Comparison of ENCODE assay signal across 1 cellular context in genomic region chr6:75243333-75244062, GRCh38.
TF ChIP-seq lines count a peak whose summit lies in the region.

Gene COX7A2 (minus strand): TSS chr6:75243801. CDS start chr6:75243734, 67 bp downstream.

TF ChIP-seq in K562, 482 proteins besides CTCF, POLR2A, EP300 and RAD21 (continued from another document and continues in another):
- TF ChIP-seq E2F1 (CRISPR knock-in tag; IDR thresholded peaks at IDR 0.05) (0 out of 2 replicates have a peak, but pooled peaks have one; percentile 17), ELF1 (tag; IDR thresholded peaks at IDR 0.05) (peak; percentile 88), ZSCAN29 (IDR thresholded peaks at IDR 0.05) (no peak), ZBTB40 (IDR thresholded peaks at IDR 0.05) (peak; percentile 96), ZBTB40 (CRISPR knock-in tag; IDR thresholded peaks at IDR 0.05) (no peak), YY1 (IDR thresholded peaks at IDR 0.05; ENCODE audit: borderline replicate concordance in 1 of 3, control insufficient read depth in 1 of 3, extremely low read depth in 1 of 3, insufficient read depth in 3 of 3, insufficient read length in 1 of 3, insufficient replicate concordance in 2 of 3, low read depth in 1 of 3, low read length in 2 of 3) (peak; percentile 59 to 95 (median 90)), EHMT2 (IDR thresholded peaks at IDR 0.05) (peak; percentile 93), HDAC8 (tag; IDR thresholded peaks at IDR 0.05) (0 out of 2 replicates have a peak, but pooled peaks have one; percentile 27), SIN3B (IDR thresholded peaks at IDR 0.05; ENCODE audit: low read depth) (no peak), SMARCC2 (IDR thresholded peaks at IDR 0.05; ENCODE audit: low read depth) (no peak), GTF2F1 (IDR thresholded peaks at IDR 0.05; ENCODE audit: low read depth, low read length) (peak; percentile 62; the same call in 1 of the 2 replicates), ZZZ3 (IDR thresholded peaks at IDR 0.05) (peak; percentile 82), SOX6 (IDR thresholded peaks at IDR 0.05) (peak; percentile 72), ZNF639 (CRISPR knock-in tag; conservative IDR thresholded peaks at IDR 0.05 in 1 of 2, IDR thresholded peaks at IDR 0.05 in 1 of 2) (peak in 1 of 2 experiments; percentile 55; a peak in 2 of 4 replicates), ETV5 (CRISPR knock-in tag; IDR thresholded peaks at IDR 0.05; ENCODE audit: low read depth) (peak; percentile 74), HCFC1 (IDR thresholded peaks at IDR 0.05; ENCODE audit: low read depth, low read length) (peak; percentile 76), E2F6 (IDR thresholded peaks at IDR 0.05; ENCODE audit: borderline replicate concordance in 1 of 2, extremely low read depth in 1 of 2, insufficient read depth in 1 of 2, insufficient read length in 1 of 2, low read depth in 1 of 2, low read length in 1 of 2, poor library complexity in 1 of 2, severe bottlenecking in 1 of 2) (peak in 1 of 2 experiments; percentile 61), CC2D1A (IDR thresholded peaks at IDR 0.05) (peak; percentile 93), KDM4B (IDR thresholded peaks at IDR 0.05; ENCODE audit: borderline replicate concordance in 2 of 2, low read depth in 1 of 2) (peak in 1 of 2 experiments; percentile 56; a peak in 1 of 4 replicates), ZNF592 (IDR thresholded peaks at IDR 0.05) (0 out of 2 replicates have a peak, but pooled peaks have one; percentile 59), TRIM24 (IDR thresholded peaks at IDR 0.05) (peak in 1 of 2 experiments; percentile 71; a peak in 2 of 4 replicates), ATF3 (IDR thresholded peaks at IDR 0.05) (peak; percentile 68), ATF3 (CRISPR knock-in tag; conservative IDR thresholded peaks at IDR 0.05) (peak; percentile 70; the same call in 1 of the 2 replicates), ID3 (CRISPR knock-in tag; IDR thresholded peaks at IDR 0.05) (no peak), ID3 (tag; IDR thresholded peaks at IDR 0.05) (peak; percentile 84; the same call in 1 of the 2 replicates), ARID3A (IDR thresholded peaks at IDR 0.05; ENCODE audit: borderline replicate concordance, low read depth, low read length) (peak; percentile 68; the same call in 1 of the 2 replicates), ZNF584 (CRISPR knock-in tag; IDR thresholded peaks at IDR 0.05; ENCODE audit: low read depth) (peak; percentile 63; the same call in 1 of the 2 replicates), CTBP1 (IDR thresholded peaks at IDR 0.05; ENCODE audit: borderline replicate concordance) (peak; percentile 60; the same call in 1 of the 2 replicates), HNRNPUL1 (IDR thresholded peaks at IDR 0.05; ENCODE audit: low read length) (no peak), NFE2 (IDR thresholded peaks at IDR 0.05; ENCODE audit: low read depth) (no peak), MNT (conservative IDR thresholded peaks at IDR 0.05) (peak in 1 of 2 experiments; percentile 69; a peak in 3 of 4 replicates), LCOR (CRISPR knock-in tag; IDR thresholded peaks at IDR 0.05) (peak; percentile 62; the same call in 1 of the 2 replicates)
